ENCODE assay signal across 21 cellular contexts in genomic region chr10:70966848-70967553, GRCh38.
DNase-seq lines count a peak whose midpoint lies in the region; ATAC-seq, FAIRE-seq and TF ChIP-seq lines count a peak whose summit lies in the region.
"Had no signal": no experiment of that assay in that cellular context is flagged by ENCODE, and none has a peak within 500 bp of the region (broad histone marks: within the 10 kb centered on the region; RNA-seq: fewer than 3 reads in every experiment).

No MANE protein-coding gene starts in this region.

- TF ChIP-seq CTCF in WERI-Rb-1 (IDR thresholded peaks at IDR 0.05; ENCODE audit: low read depth, low read length) (no peak), kidney (IDR thresholded peaks at IDR 0.05; ENCODE audit: borderline replicate concordance, extremely low read depth, insufficient read depth) (no peak), progenitor cell of endocrine pancreas (IDR thresholded peaks at IDR 0.05; ENCODE audit: unreplicated experiment) (no peak)

- H3K36me3 ChIP-seq in WERI-Rb-1 (no peaks in the 10 kb centered on the region), kidney (ENCODE audit: control insufficient read depth in 1 of 2, insufficient read depth in 2 of 2, low read length in 2 of 2) (no peaks in the 10 kb centered on the region)

- no peak for FAIRE-seq in kidney (lab: Jason Lieb, UNC)
- FAIRE-seq: GM18507, RCC 7860 had no signal

- H3K9me3 Mint-ChIP-seq in naive thymus-derived CD8-positive, alpha-beta T cell, result peaks cover 0 to 16% (median 3%) of the 10 kb centered on the region in 9 donors
- peaks cover 7% of the 10 kb centered on the region for H3K9me3 Mint-ChIP-seq in progenitor cell of endocrine pancreas (ENCODE audit: low read depth)

- H3K9me3 ChIP-seq in WERI-Rb-1 (ENCODE audit: severe bottlenecking) (no peaks in the 10 kb centered on the region), kidney (ENCODE audit: control insufficient read depth in 1 of 2, low read length in 2 of 2) (peaks cover 0 to 9% of the 10 kb centered on the region in 2 donors)

- POLR2A ChIA-PET in naive thymus-derived CD8-positive, alpha-beta T cell (lab: Charles Lee), result no interaction called here

- H3K27ac Mint-ChIP-seq in naive thymus-derived CD8-positive, alpha-beta T cell, result no peak overlapping the region
- H3K27ac Mint-ChIP-seq in progenitor cell of endocrine pancreas, result no peak overlapping the region
- H3K27ac Mint-ChIP-seq: CD8-positive, alpha-beta T cell; H9 had no signal

- ATAC-seq in HG03108 (IDR thresholded peaks at IDR 0.05; ENCODE audit: unreplicated experiment), result no peak
- no peak for ATAC-seq in naive thymus-derived CD8-positive, alpha-beta T cell
- ATAC-seq: CD8-positive, alpha-beta T cell had no signal

- peak; percentile 62 to 80 for DNase-seq in NCI-H524 (lab: John Stamatoyannopoulos, UW)
- DNase-seq in WERI-Rb-1, result peak; percentile 56
- peak; percentile 35 for DNase-seq in kidney
- DNase-seq in KG1 (lab: John Stamatoyannopoulos, UW), result no peak
- DNase-seq in naive thymus-derived CD8-positive, alpha-beta T cell, result no peak
- DNase-seq in progenitor cell of endocrine pancreas (ENCODE audit: low spot score, unreplicated experiment), result no peak
- DNase-seq: Caco-2; CD8-positive, alpha-beta T cell; DMS79 treated with DMSO at 0.1 percent for 48 hours; GM23248; NCI-H1048; NCI-H1694; NCI-H2029 treated with DMSO at 0.1 percent for 48 hours; NCI-H2227 treated with DMSO at 0.1 percent for 48 hours; SIG-M5 had no signal

- H3K27ac ChIP-seq in WERI-Rb-1 (peak overlapping the region; percentile 75), kidney (ENCODE audit: low read depth in 2 of 2, low read length in 2 of 2) (no peak overlapping the region)
- H3K27ac ChIP-seq: C4-2B, GM23248, SK-N-MC had no signal

- H3K9ac ChIP-seq in kidney (ENCODE audit: low read length in 2 of 2), result no peak overlapping the region
- H3K9ac ChIP-seq: GM23248 had no signal

- no peak overlapping the region for H3K4me3 Mint-ChIP-seq in naive thymus-derived CD8-positive, alpha-beta T cell
- H3K4me3 Mint-ChIP-seq in progenitor cell of endocrine pancreas (ENCODE audit: low read depth), result no peak overlapping the region
- H3K4me3 Mint-ChIP-seq: CD8-positive, alpha-beta T cell; H9 had no signal

- H3K4me3 ChIP-seq in WERI-Rb-1 (ENCODE audit: low read depth, low read length) (no peak overlapping the region), kidney (ENCODE audit: low read length in 2 of 2) (no peak overlapping the region)
- H3K4me3 ChIP-seq: GM23248, SK-N-MC had no signal

- H3K27me3 Mint-ChIP-seq in naive thymus-derived CD8-positive, alpha-beta T cell, result peaks cover 13 to 44% (median 20%) of the 10 kb centered on the region in 5 donors
- H3K27me3 Mint-ChIP-seq in progenitor cell of endocrine pancreas, result peaks cover 13% of the 10 kb centered on the region

- H3K4me1 ChIP-seq in kidney (ENCODE audit: control insufficient read depth in 1 of 2, insufficient read depth in 1 of 2, low read depth in 1 of 2, low read length in 2 of 2), result no peaks in the 10 kb centered on the region
- H3K4me1 ChIP-seq: Caco-2 had no signal

- H3K36me3 Mint-ChIP-seq in naive thymus-derived CD8-positive, alpha-beta T cell, result peaks cover 0 to 5% (median 2%) of the 10 kb centered on the region in 3 donors
- H3K36me3 Mint-ChIP-seq in progenitor cell of endocrine pancreas (ENCODE audit: insufficient read depth), result no peaks in the 10 kb centered on the region
- H3K36me3 Mint-ChIP-seq: CD8-positive, alpha-beta T cell had no signal

- no peaks in the 10 kb centered on the region for H3K4me1 Mint-ChIP-seq in naive thymus-derived CD8-positive, alpha-beta T cell
- no peaks in the 10 kb centered on the region for H3K4me1 Mint-ChIP-seq in progenitor cell of endocrine pancreas (ENCODE audit: low read depth)

- H3K27me3 ChIP-seq in WERI-Rb-1 (ENCODE audit: insufficient read depth, low read depth, severe bottlenecking), result no peaks in the 10 kb centered on the region

- intact Hi-C loops in kidney (cut with DNase I), result no loop called here

Comparison
In these comparisons a context has a peak if more than half of its experiments do, and no peak if none do; other contexts are left out.
1. DNase-seq: peak in NCI-H524 (2 of 2), WERI-Rb-1 (single experiment) and kidney (single experiment); none in KG1 (single experiment), naive thymus-derived CD8-positive, alpha-beta T cell (0 of 10) and progenitor cell of endocrine pancreas (single experiment).